Comparison of ENCODE assay signal across 12 cellular contexts in genomic region chr14:61323970-61324369, GRCh38. TPM values are rescaled to one million over a fixed set of nuclear protein-coding genes. Genes with fewer than 3 reads are reported as not detected.
A peak's percentile ranks its signal among the peaks of the same experiment; 100 is the strongest.
DNase-seq lines count a peak whose midpoint lies in the region; ATAC-seq and TF ChIP-seq lines count a peak whose summit lies in the region.
"Had no signal": no experiment of that assay in that cellular context is flagged by ENCODE, and none has a peak within 500 bp of the region (broad histone marks: within the 10 kb centered on the region; RNA-seq: fewer than 3 reads in every experiment).

No MANE protein-coding gene starts in this region.

- H3K27me3 ChIP-seq in cardiac muscle cell (no peaks in the 10 kb centered on the region), lung (ENCODE audit: control insufficient read depth, insufficient read depth) (no peaks in the 10 kb centered on the region), upper lobe of right lung (no peaks in the 10 kb centered on the region), testis (no peaks in the 10 kb centered on the region), body of pancreas (no peaks in the 10 kb centered on the region)

- DNase-seq in cardiac muscle cell (ENCODE audit: low read depth in 1 of 2, low spot score in 1 of 2) = no peak
- DNase-seq in left ventricle myocardium superior = no peak
- no peak for DNase-seq in activated T-helper 2 cell treated with anti-CD3 and anti-CD28 coated beads, Interferon-gamma antibody, Interleukin-2, Interleukin-4, amounts not matched to agents 10 μg/mL and 5 μg/mL and 100 μg/mL, durations not matched to agents 14 hours and 24 hours and 36 hours (ENCODE audit: low spot score)
- DNase-seq in lung (ENCODE audit: low spot score) = no peak
- no peak for DNase-seq in upper lobe of right lung
- DNase-seq in testis = no peak
- no peak for DNase-seq in occipital lobe (lab: John Stamatoyannopoulos, UW)
- no peak for DNase-seq in body of pancreas
- DNase-seq: GDM1, midbrain, NCI-H2081, retina had no signal

- peak overlapping the region; percentile 98 for H3K4me3 Mint-ChIP-seq in activated T-helper 2 cell treated with anti-CD3 and anti-CD28 coated beads, Interferon-gamma antibody, Interleukin-2, Interleukin-4, amounts not matched to agents 10 μg/mL and 5 μg/mL and 100 μg/mL, durations not matched to agents 14 hours and 24 hours and 36 hours (ENCODE audit: low read depth)

- no peak overlapping the region for H3K27ac ChIP-seq in cardiac muscle cell
- H3K27ac ChIP-seq in lung (ENCODE audit: low read depth in 1 of 2, low read length in 1 of 2) = peak overlapping the region in 1 of 2 donors; percentile 58
- H3K27ac ChIP-seq in upper lobe of right lung = peak overlapping the region; percentile 88
- H3K27ac ChIP-seq in testis = no peak overlapping the region
- no peak overlapping the region for H3K27ac ChIP-seq in body of pancreas

- peaks cover 4% of the 10 kb centered on the region for H3K9me3 Mint-ChIP-seq in activated T-helper 2 cell treated with anti-CD3 and anti-CD28 coated beads, Interferon-gamma antibody, Interleukin-2, Interleukin-4, amounts not matched to agents 10 μg/mL and 5 μg/mL and 100 μg/mL, durations not matched to agents 14 hours and 24 hours and 36 hours

- H3K27ac Mint-ChIP-seq in activated T-helper 2 cell treated with anti-CD3 and anti-CD28 coated beads, Interferon-gamma antibody, Interleukin-2, Interleukin-4, amounts not matched to agents 10 μg/mL and 5 μg/mL and 100 μg/mL, durations not matched to agents 14 hours and 24 hours and 36 hours = peak overlapping the region; percentile 94

- TF ChIP-seq POLR2A in testis (IDR thresholded peaks at IDR 0.05) (no peak), body of pancreas (IDR thresholded peaks at IDR 0.05) (no peak)

- H3K4me3 ChIP-seq in cardiac muscle cell (peak overlapping the region; percentile 79), lung (peak overlapping the region; percentile 39), upper lobe of right lung (peak overlapping the region; percentile 73), testis (no peak overlapping the region), body of pancreas (no peak overlapping the region)

- WGBS in lung, 2 donors = 62 to 69% methylated on average over 6 of the region's 6 CpGs
- WGBS in testis, 2 donors = 75 to 79% methylated on average over 6 of the region's 6 CpGs
- 64 to 75% methylated on average over 6 of the region's 6 CpGs for WGBS in body of pancreas, 2 donors

- H3K27me3 Mint-ChIP-seq in activated T-helper 2 cell treated with anti-CD3 and anti-CD28 coated beads, Interferon-gamma antibody, Interleukin-2, Interleukin-4, amounts not matched to agents 10 μg/mL and 5 μg/mL and 100 μg/mL, durations not matched to agents 14 hours and 24 hours and 36 hours (ENCODE audit: low read depth) = no peaks in the 10 kb centered on the region

- H3K4me1 Mint-ChIP-seq in activated T-helper 2 cell treated with anti-CD3 and anti-CD28 coated beads, Interferon-gamma antibody, Interleukin-2, Interleukin-4, amounts not matched to agents 10 μg/mL and 5 μg/mL and 100 μg/mL, durations not matched to agents 14 hours and 24 hours and 36 hours (ENCODE audit: low read depth) = peaks cover 46% of the 10 kb centered on the region

- H3K36me3 Mint-ChIP-seq in activated T-helper 2 cell treated with anti-CD3 and anti-CD28 coated beads, Interferon-gamma antibody, Interleukin-2, Interleukin-4, amounts not matched to agents 10 μg/mL and 5 μg/mL and 100 μg/mL, durations not matched to agents 14 hours and 24 hours and 36 hours (ENCODE audit: low read depth) = peaks cover 51% of the 10 kb centered on the region

- TF ChIP-seq CTCF in cardiac muscle cell (IDR thresholded peaks at IDR 0.05; ENCODE audit: low read depth, low read length) (no peak), lung (IDR thresholded peaks at IDR 0.05; ENCODE audit: control extremely low read depth, extremely low read depth) (no peak), upper lobe of right lung (IDR thresholded peaks at IDR 0.05) (no peak), testis (IDR thresholded peaks at IDR 0.05) (no peak), body of pancreas (IDR thresholded peaks at IDR 0.05) (no peak)

- intact Hi-C loops in left ventricle myocardium superior (cut with micrococcal nuclease) (no loop called here), upper lobe of right lung (cut with DNase I) (no loop called here), testis (cut with DNase I; ENCODE audit: low total_unique reads) (loop anchor here (10.0 kb wide), 1 partner anchor 111 kb away; no protein-coding TSS in a partner anchor), body of pancreas (cut with DNase I) (no loop called here)
- intact Hi-C loops in activated T-helper 2 cell treated with anti-CD3 and anti-CD28 coated beads, Interferon-gamma antibody, Interleukin-2, Interleukin-4, amounts not matched to agents 10 μg/mL and 5 μg/mL and 100 μg/mL, durations not matched to agents 14 hours and 24 hours and 36 hours (cut with micrococcal nuclease) = loop anchor here (10.0 kb wide), 2 partner anchors 271 to 441 kb away; partner anchors contain the start of gene SNAPC1

- H3K4me1 ChIP-seq in cardiac muscle cell (ENCODE audit: low read depth) = peaks cover 15% of the 10 kb centered on the region
- H3K4me1 ChIP-seq in lung (ENCODE audit: control insufficient read depth in 2 of 2, insufficient read depth in 2 of 2, low read length in 2 of 2) = peaks cover 0 to 10% of the 10 kb centered on the region in 2 donors
- peaks cover 25% of the 10 kb centered on the region for H3K4me1 ChIP-seq in upper lobe of right lung
- H3K4me1 ChIP-seq in testis = peaks cover 11% of the 10 kb centered on the region
- peaks cover 16% of the 10 kb centered on the region for H3K4me1 ChIP-seq in body of pancreas

- no peak for ATAC-seq in left ventricle myocardium superior
- no peak for ATAC-seq in lung (ENCODE audit: insufficient read depth, low FRiP score)
- no peak for ATAC-seq in upper lobe of right lung
- ATAC-seq in body of pancreas = no peak

- H3K36me3 ChIP-seq in cardiac muscle cell = no peaks in the 10 kb centered on the region
- H3K36me3 ChIP-seq in lung (ENCODE audit: control insufficient read depth in 2 of 2, insufficient read depth in 2 of 2, low read length in 2 of 2) = no peaks in the 10 kb centered on the region
- H3K36me3 ChIP-seq in upper lobe of right lung = no peaks in the 10 kb centered on the region
- no peaks in the 10 kb centered on the region for H3K36me3 ChIP-seq in testis (ENCODE audit: low read depth, missing control alignments)
- no peaks in the 10 kb centered on the region for H3K36me3 ChIP-seq in body of pancreas (replicated peaks in 1 of 2; ENCODE audit: insufficient read depth in 1 of 2, low read depth in 2 of 2)

- H3K9me3 ChIP-seq in cardiac muscle cell (ENCODE audit: low read depth) = no peaks in the 10 kb centered on the region
- H3K9me3 ChIP-seq in lung (ENCODE audit: control insufficient read depth in 2 of 2, insufficient read depth in 1 of 2, low read length in 1 of 2) = no peaks in the 10 kb centered on the region
- H3K9me3 ChIP-seq in upper lobe of right lung = no peaks in the 10 kb centered on the region
- no peaks in the 10 kb centered on the region for H3K9me3 ChIP-seq in testis
- no peaks in the 10 kb centered on the region for H3K9me3 ChIP-seq in body of pancreas

RNA-seq across cellular contexts. Expression of gene PRKCH, which starts 2.6 kb away (rescaled TPM):
- 64.0 and 128 TPM in 2 replicates for total RNA-seq in cardiac muscle cell
- 51.0 and 113 TPM in 2 replicates for polyA plus RNA-seq in cardiac muscle cell
- total RNA-seq in left ventricle myocardium superior = 15.9 TPM
- 101 and 102 TPM in 2 replicates for total RNA-seq in activated T-helper 2 cell treated with anti-CD3 and anti-CD28 coated beads, Interferon-gamma antibody, Interleukin-2, Interleukin-4, amounts not matched to agents 10 μg/mL and 5 μg/mL and 100 μg/mL, durations not matched to agents 14 hours and 24 hours and 36 hours
- total RNA-seq in lung = 100 to 1,000 TPM in 1 of 2 donors, 10 to 100 TPM in 1; 67.9 to 126 TPM
- 10 to 100 TPM; 12.9 to 34.9 TPM for polyA plus RNA-seq in lung
- 74.4 TPM for total RNA-seq in upper lobe of right lung
- total RNA-seq in testis = 10 to 100 TPM; 25.4 to 26.8 TPM
- polyA plus RNA-seq in testis (ENCODE audit: insufficient read depth, low read depth, low replicate concordance) = 15.0 TPM
- 21.2 TPM for total RNA-seq in occipital lobe
- total RNA-seq in body of pancreas = 10 to 100 TPM; 18.2 to 82.4 TPM

RNA-seq across cellular contexts. Expression of gene TMEM30B, which starts 42.8 kb away (rescaled TPM):
- total RNA-seq in cardiac muscle cell (0.45 TPM in 1 of 2 replicates, not detected in the other), left ventricle myocardium superior (0.42 TPM), lung (10 to 100 TPM; 22.8 to 24.3 TPM), upper lobe of right lung (22.5 TPM), testis (10 to 100 TPM in 1 of 2 donors, 1 to 10 TPM in 1; 8.9 to 11.4 TPM), occipital lobe (0.16 TPM), body of pancreas (10 to 100 TPM; 14.5 to 30.4 TPM)
- polyA plus RNA-seq in cardiac muscle cell (0.26 and 0.32 TPM in 2 replicates), lung (10 to 100 TPM; 14.4 to 17.4 TPM), testis (ENCODE audit: insufficient read depth, low read depth, low replicate concordance) (5.9 TPM)
- total RNA-seq in activated T-helper 2 cell treated with anti-CD3 and anti-CD28 coated beads, Interferon-gamma antibody, Interleukin-2, Interleukin-4, amounts not matched to agents 10 μg/mL and 5 μg/mL and 100 μg/mL, durations not matched to agents 14 hours and 24 hours and 36 hours = 0.46 and 0.66 TPM in 2 replicates

Comparison
In these comparisons a context has a peak if more than half of its experiments do, and no peak if none do; other contexts are left out.
1. H3K4me3 ChIP-seq: peak in cardiac muscle cell (single experiment), lung (single experiment) and upper lobe of right lung (single experiment); none in testis (0 of 2) and body of pancreas (0 of 2).
2. intact Hi-C loops: an anchor here in activated T-helper 2 cell treated with anti-CD3 and anti-CD28 coated beads, Interferon-gamma antibody, Interleukin-2, Interleukin-4, amounts not matched to agents 10 μg/mL and 5 μg/mL and 100 μg/mL, durations not matched to agents 14 hours and 24 hours and 36 hours (10.0 kb wide) and testis (10.0 kb wide); none called in left ventricle myocardium superior, upper lobe of right lung and body of pancreas.